Comparison of ENCODE assay signal across 18 cellular contexts in the genomic region with DNA sequence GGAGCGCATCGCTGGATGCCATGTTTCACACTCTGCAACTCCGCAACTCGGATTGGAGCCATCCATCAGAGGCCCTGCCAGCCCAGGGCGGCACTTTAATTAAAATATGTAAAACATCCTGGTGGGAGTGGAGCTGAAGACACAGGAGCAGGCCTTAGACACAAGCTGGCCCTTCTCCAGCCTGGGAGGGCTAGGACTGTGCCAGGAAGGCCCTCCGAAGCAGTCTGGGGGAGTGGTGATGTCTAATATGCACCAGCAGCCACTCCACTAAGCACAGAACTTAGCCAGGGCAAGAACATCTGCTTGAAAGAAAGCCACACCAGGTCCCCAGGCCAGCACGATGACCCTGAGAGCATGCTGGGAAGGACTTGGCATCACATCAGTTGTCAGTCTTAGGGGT. TPM values are rescaled to one million over a fixed set of nuclear protein-coding genes. Genes with fewer than 3 reads are reported as not detected.
DNase-seq lines count a peak whose midpoint lies in the region; ATAC-seq lines count a peak whose summit lies in the region.
"Had no signal": no experiment of that assay in that cellular context is flagged by ENCODE, and none has a peak within 500 bp of the region (broad histone marks: within the 10 kb centered on the region; RNA-seq: fewer than 3 reads in every experiment).

No MANE protein-coding gene starts in this region.

- peaks cover 6% of the 10 kb centered on the region for H3K79me2 ChIP-seq in trophoblast cell (ENCODE audit: control insufficient read depth, insufficient read depth, low read length, poor library complexity)

- peaks cover 34% of the 10 kb centered on the region for H3K79me1 ChIP-seq in trophoblast cell (ENCODE audit: low read length)

- H3K27ac Mint-ChIP-seq in T-helper 17 cell = no peak overlapping the region
- H3K27ac Mint-ChIP-seq: CD14-positive monocyte had no signal

- H3K23ac ChIP-seq in trophoblast cell (ENCODE audit: low read length) = no peak overlapping the region

- H3K9ac ChIP-seq in BLaER1 treated with 17β-estradiol and CSF1 and Interleukin-3, amounts not matched to agents 10 nM and 100 nM = peak overlapping the region in 8 of 11 experiments; percentile 18 to 82 (median 69); a peak in 15 of 22 replicates
- H3K9ac ChIP-seq in HUES6 (ENCODE audit: low read length) (peak overlapping the region; percentile 18), trophoblast cell (ENCODE audit: low read length) (no peak overlapping the region)
- H3K9ac ChIP-seq: KMS-11 had no signal

- H2AK5ac ChIP-seq in trophoblast cell (ENCODE audit: low read length) = peak overlapping the region; percentile 91

- H3K18ac ChIP-seq in trophoblast cell (ENCODE audit: low read length) = peak overlapping the region; percentile 69

- WGBS in trophoblast cell (ENCODE audit: extremely low coverage, insufficient coverage, insufficient read length) = no CpG with 5 or more reads among the region's 7 CpGs

- DNase-seq in left kidney (ENCODE audit: low read depth, low spot score) = peak; percentile 76
- no peak for DNase-seq in trophoblast cell
- DNase-seq in T-helper 17 cell = no peak
- no peak for DNase-seq in stimulated activated CD4-positive, alpha-beta T cell treated with anti-CD3 and anti-CD28 coated beads, Interleukin-4, amount 100 ng/mL, for 1 hour
- DNase-seq: COR-L47, DMS153, MG63, NCI-H187 treated with DMSO at 0.1 percent for 48 hours, NCI-H345, SHP77 treated with DMSO at 0.1 percent for 48 hours had no signal

- H2AFZ ChIP-seq in trophoblast cell (ENCODE audit: insufficient read depth, low read length, poor library complexity) = peak overlapping the region; percentile 81

- H3K36me3 Mint-ChIP-seq in T-helper 17 cell (ENCODE audit: low read depth) = peaks cover 5% of the 10 kb centered on the region
- H3K36me3 Mint-ChIP-seq: CD14-positive monocyte had no signal

- no peaks in the 10 kb centered on the region for H3K27me3 ChIP-seq in BLaER1 treated with 17β-estradiol and CSF1 and Interleukin-3, amounts not matched to agents 10 nM and 100 nM
- H3K27me3 ChIP-seq in HUES6 (ENCODE audit: control insufficient read depth, insufficient read depth, low read length) (no peaks in the 10 kb centered on the region), trophoblast cell (ENCODE audit: insufficient read depth, low read length) (no peaks in the 10 kb centered on the region)

- H2BK5ac ChIP-seq in trophoblast cell (ENCODE audit: low read depth, low read length, poor library complexity) = peak overlapping the region; percentile 96

- ATAC-seq in HG02571 (IDR thresholded peaks at IDR 0.05; ENCODE audit: unreplicated experiment) (no peak), HG02759 (IDR thresholded peaks at IDR 0.05; ENCODE audit: unreplicated experiment) (no peak), T-helper 17 cell (no peak)

- H4K91ac ChIP-seq in trophoblast cell (ENCODE audit: low read depth, low read length) = peak overlapping the region; percentile 99

- no peak overlapping the region for H3K4me3 Mint-ChIP-seq in T-helper 17 cell

- peaks cover 27% of the 10 kb centered on the region for H3K27me3 Mint-ChIP-seq in T-helper 17 cell

- peak overlapping the region; percentile 68 to 95 (median 84) for H3K4me2 ChIP-seq in BLaER1 treated with 17β-estradiol and CSF1 and Interleukin-3, amounts not matched to agents 10 nM and 100 nM
- H3K4me2 ChIP-seq in trophoblast cell (ENCODE audit: low read length) = no peak overlapping the region
- H3K4me2 ChIP-seq: KMS-11 had no signal

- H3K4me3 ChIP-seq in BLaER1 treated with 17β-estradiol and CSF1 and Interleukin-3, amounts not matched to agents 10 nM and 100 nM = no peak overlapping the region; a peak in 1 of 20 replicates
- H3K4me3 ChIP-seq in HUES6 (ENCODE audit: low read depth, low read length) = no peak overlapping the region
- H3K4me3 ChIP-seq in trophoblast cell (ENCODE audit: low read depth, low read length) = no peak overlapping the region
- H3K4me3 ChIP-seq: HAP-1, MG63 had no signal

- peak overlapping the region; percentile 3 for H4K12ac ChIP-seq in trophoblast cell (ENCODE audit: low read depth, low read length)

- H2BK12ac ChIP-seq in trophoblast cell (ENCODE audit: low read length) = peak overlapping the region; percentile 99

- no peaks in the 10 kb centered on the region for H3K36me3 ChIP-seq in BLaER1 treated with 17β-estradiol and CSF1 and Interleukin-3, amounts not matched to agents 10 nM and 100 nM
- no peaks in the 10 kb centered on the region for H3K36me3 ChIP-seq in HUES6 (ENCODE audit: control insufficient read depth, insufficient read depth, low read length)
- H3K36me3 ChIP-seq in trophoblast cell (ENCODE audit: control insufficient read depth in 1 of 2, insufficient read depth in 2 of 2, low read length in 2 of 2) = no peaks in the 10 kb centered on the region
- H3K36me3 ChIP-seq: HAP-1, MG63 had no signal

- peak overlapping the region; percentile 94 for H2BK120ac ChIP-seq in trophoblast cell (ENCODE audit: insufficient read depth, low read length, poor library complexity)

- peak overlapping the region; percentile 87 for H4K8ac ChIP-seq in trophoblast cell (ENCODE audit: low read depth, low read length)

- H3K4ac ChIP-seq in trophoblast cell (ENCODE audit: low read depth, low read length) = peak overlapping the region; percentile 89

- peak overlapping the region; percentile 89 for H3K14ac ChIP-seq in trophoblast cell (ENCODE audit: low read length)

- no peaks in the 10 kb centered on the region for H3K9me3 ChIP-seq in BLaER1 treated with 17β-estradiol and CSF1 and Interleukin-3, amounts not matched to agents 10 nM and 100 nM (replicated peaks in 1 of 11)
- no peaks in the 10 kb centered on the region for H3K9me3 ChIP-seq in HUES6 (ENCODE audit: control insufficient read depth, insufficient read depth, low read depth, low read length)
- no peaks in the 10 kb centered on the region for H3K9me3 ChIP-seq in trophoblast cell (ENCODE audit: insufficient read depth, low read depth, low read length)
- H3K9me3 ChIP-seq in T-helper 17 cell (ENCODE audit: control insufficient read depth, low read length, poor library complexity, severe bottlenecking) = no peaks in the 10 kb centered on the region
- H3K9me3 ChIP-seq: HAP-1, MG63 had no signal

- peak overlapping the region in 8 of 11 experiments; percentile 66 to 90 (median 82); a peak in 16 of 22 replicates for H3K27ac ChIP-seq in BLaER1 treated with 17β-estradiol and CSF1 and Interleukin-3, amounts not matched to agents 10 nM and 100 nM
- H3K27ac ChIP-seq in HUES6 (ENCODE audit: low read depth, low read length) (no peak overlapping the region), trophoblast cell (ENCODE audit: low read depth, low read length) (peak overlapping the region; percentile 98)
- H3K27ac ChIP-seq: KMS-11 had no signal

- H3K4me1 Mint-ChIP-seq in T-helper 17 cell = peaks cover 9% of the 10 kb centered on the region

- peaks cover 34 to 71% (median 68%) of the 10 kb centered on the region in 10 experiments for H3K4me1 ChIP-seq in BLaER1 treated with 17β-estradiol and CSF1 and Interleukin-3, amounts not matched to agents 10 nM and 100 nM
- H3K4me1 ChIP-seq in HUES6 (ENCODE audit: control insufficient read depth, insufficient read depth, low read length) (peaks cover 18% of the 10 kb centered on the region; the same call in 1 of the 2 replicates), trophoblast cell (ENCODE audit: control insufficient read depth in 1 of 2, insufficient read depth in 2 of 2, low read length in 2 of 2) (peaks cover 27 to 35% of the 10 kb centered on the region in 2 experiments)
- H3K4me1 ChIP-seq: HAP-1 had no signal

- no peaks in the 10 kb centered on the region for H4K20me1 ChIP-seq in BLaER1 treated with 17β-estradiol and CSF1 and Interleukin-3, amounts not matched to agents 10 nM and 100 nM

RNA-seq across cellular contexts. Expression of gene CCDC182, which starts 5.8 kb away (rescaled TPM):
- polyA plus RNA-seq in trophoblast cell (2013) = 0.05 TPM in 1 of 2 replicates, not detected in the other
- not detected for total RNA-seq in T-helper 17 cell
- total RNA-seq: A673 had no signal
- polyA plus RNA-seq: CD14-positive monocyte had no signal
